ENCODE assay signal across 22 cellular contexts in genomic region chr19:39329948-39330347, GRCh38. TPM values are rescaled to one million over a fixed set of nuclear protein-coding genes. Genes with fewer than 3 reads are reported as not detected.
DNase-seq lines count a peak whose midpoint lies in the region; ATAC-seq and TF ChIP-seq lines count a peak whose summit lies in the region.
"Had no signal": no experiment of that assay in that cellular context is flagged by ENCODE, and none has a peak within 500 bp of the region (broad histone marks: within the 10 kb centered on the region; RNA-seq: fewer than 3 reads in every experiment).

No MANE protein-coding gene starts in this region.

- H3K27ac Mint-ChIP-seq in activated naive CD4-positive, alpha-beta T cell treated with anti-CD3 and anti-CD28 coated beads for 36 hours, result peak overlapping the region; percentile 14
- H3K27ac Mint-ChIP-seq in CD14-positive monocyte, result peak overlapping the region in 4 of 7 donors; percentile 51 to 80 (median 66)
- H3K27ac Mint-ChIP-seq in T-cell, result peak overlapping the region; percentile 22 to 23
- peak overlapping the region in 8 of 10 donors; percentile 53 to 85 (median 76) for H3K27ac Mint-ChIP-seq in naive thymus-derived CD8-positive, alpha-beta T cell
- H3K27ac Mint-ChIP-seq: GM23338 had no signal

- no peak for TF ChIP-seq CTCF in CD14-positive monocyte (IDR thresholded peaks at IDR 0.05)

- no peak for DNase-seq in activated naive CD4-positive, alpha-beta T cell treated with anti-CD3 and anti-CD28 coated beads for 36 hours
- no peak for DNase-seq in activated naive CD4-positive, alpha-beta T cell treated with anti-CD3 and anti-CD28 coated beads, Interleukin-2, amount 50 U/mL, for 16 hours
- no peak for DNase-seq in CD14-positive monocyte (ENCODE audit: low spot score)
- DNase-seq in T-cell, result no peak
- DNase-seq in naive thymus-derived CD8-positive, alpha-beta T cell, result no peak
- DNase-seq in activated CD8-positive, alpha-beta memory T cell treated with anti-CD3 and anti-CD28 coated beads, Interleukin-2, amount 50 U/mL, for 48 hours, result no peak
- no peak for DNase-seq in ACHN
- DNase-seq: BE2C, COR-L47, DMS79, MG63, NCI-H1048, NCI-H1417 treated with DMSO at 0.1 percent for 48 hours, NCI-H187, NCI-H446, NCI-H526, Peyer's patch, SJCRH30 had no signal

- ATAC-seq in T-cell (replicated peaks in 1 of 4) (no peak), GM21717 (IDR thresholded peaks at IDR 0.05; ENCODE audit: unreplicated experiment) (no peak)
- no peak for ATAC-seq in naive thymus-derived CD8-positive, alpha-beta T cell
- ATAC-seq: GM23338 had no signal

- H3K36me3 Mint-ChIP-seq in activated naive CD4-positive, alpha-beta T cell treated with anti-CD3 and anti-CD28 coated beads for 36 hours (ENCODE audit: low read depth), result peaks cover 21% of the 10 kb centered on the region
- H3K36me3 Mint-ChIP-seq in CD14-positive monocyte (peaks cover 55 to 78% of the 10 kb centered on the region in 2 donors), T-cell (peaks cover 25% of the 10 kb centered on the region)
- H3K36me3 Mint-ChIP-seq in naive thymus-derived CD8-positive, alpha-beta T cell, result peaks cover 0 to 76% (median 12%) of the 10 kb centered on the region in 3 donors

- CTCF ChIA-PET in activated naive CD4-positive, alpha-beta T cell treated with anti-CD3 and anti-CD28 coated beads for 36 hours (lab: Charles Lee), result interaction anchor here (0.7 to 1.5 kb wide), 6 partner anchors 9 to 208 kb away, joined by 3 to 8 read pairs (median 4); no protein-coding TSS in a partner anchor
- CTCF ChIA-PET in T-cell (lab: Charles Lee), result interaction anchor here (0.6 to 0.8 kb wide), 3 partner anchors 120 to 210 kb away, joined by 4 to 5 read pairs (median 4); no protein-coding TSS in a partner anchor

- no peak overlapping the region for H3K4me3 Mint-ChIP-seq in activated naive CD4-positive, alpha-beta T cell treated with anti-CD3 and anti-CD28 coated beads for 36 hours
- no peak overlapping the region for H3K4me3 Mint-ChIP-seq in CD14-positive monocyte
- H3K4me3 Mint-ChIP-seq in T-cell, result no peak overlapping the region
- H3K4me3 Mint-ChIP-seq in naive thymus-derived CD8-positive, alpha-beta T cell, result peak overlapping the region in 9 of 10 donors; percentile 19 to 81 (median 37)
- H3K4me3 Mint-ChIP-seq: GM23338 had no signal

- no peaks in the 10 kb centered on the region for H3K27me3 Mint-ChIP-seq in activated naive CD4-positive, alpha-beta T cell treated with anti-CD3 and anti-CD28 coated beads for 36 hours (ENCODE audit: low read depth)
- H3K27me3 Mint-ChIP-seq in CD14-positive monocyte (ENCODE audit: low read depth in 3 of 3), result no peaks in the 10 kb centered on the region
- no peaks in the 10 kb centered on the region for H3K27me3 Mint-ChIP-seq in T-cell
- no peaks in the 10 kb centered on the region for H3K27me3 Mint-ChIP-seq in naive thymus-derived CD8-positive, alpha-beta T cell

- POLR2A ChIA-PET in T-cell (lab: Charles Lee), result no interaction called here
- POLR2A ChIA-PET in naive thymus-derived CD8-positive, alpha-beta T cell (lab: Charles Lee), result no interaction called here

- H3K9me3 Mint-ChIP-seq in activated naive CD4-positive, alpha-beta T cell treated with anti-CD3 and anti-CD28 coated beads for 36 hours, result no peaks in the 10 kb centered on the region
- no peaks in the 10 kb centered on the region for H3K9me3 Mint-ChIP-seq in CD14-positive monocyte
- no peaks in the 10 kb centered on the region for H3K9me3 Mint-ChIP-seq in T-cell
- H3K9me3 Mint-ChIP-seq in naive thymus-derived CD8-positive, alpha-beta T cell, result no peaks in the 10 kb centered on the region
- H3K9me3 Mint-ChIP-seq: GM23338 had no signal

- H3K4me1 Mint-ChIP-seq in activated naive CD4-positive, alpha-beta T cell treated with anti-CD3 and anti-CD28 coated beads for 36 hours (ENCODE audit: low read depth), result peaks cover 53% of the 10 kb centered on the region
- H3K4me1 Mint-ChIP-seq in CD14-positive monocyte, result peaks cover 57% of the 10 kb centered on the region
- H3K4me1 Mint-ChIP-seq in T-cell, result peaks cover 51 to 67% (median 64%) of the 10 kb centered on the region in 3 donors
- peaks cover 18 to 71% (median 63%) of the 10 kb centered on the region in 4 donors for H3K4me1 Mint-ChIP-seq in naive thymus-derived CD8-positive, alpha-beta T cell

- intact Hi-C loops in activated naive CD4-positive, alpha-beta T cell treated with anti-CD3 and anti-CD28 coated beads for 36 hours (cut with micrococcal nuclease), result loop anchor here (2.0 kb wide), 1 partner anchor 117 kb away; no protein-coding TSS in a partner anchor
- intact Hi-C loops in CD14-positive monocyte (cut with micrococcal nuclease), result loop anchor here (5.0 to 10.0 kb wide), 2 partner anchors 115 to 208 kb away; no protein-coding TSS in a partner anchor

- in situ Hi-C loops in ACHN (cut with HindIII; ENCODE audit: low pct_ligation_motif_present, low pct_unique_long_range_greater_than_20kb, low sequenced_read_pairs), result no loop called here

RNA-seq across cellular contexts. Expression of gene GMFG, which starts 5.9 kb away (rescaled TPM):
- total RNA-seq in activated naive CD4-positive, alpha-beta T cell treated with anti-CD3 and anti-CD28 coated beads for 36 hours, result 100 to 1,000 TPM; 331 to 332 TPM
- 1,000 to 10,000 TPM; 1,536 to 1,874 TPM for polyA plus RNA-seq in CD14-positive monocyte
- 100 to 1,000 TPM; 337 to 427 (median 397) TPM for total RNA-seq in T-cell
- 100 to 1,000 TPM; 373 to 393 TPM for total RNA-seq in naive thymus-derived CD8-positive, alpha-beta T cell
- 1,000 to 10,000 TPM; 1,026 to 1,392 (median 1,316) TPM for polyA plus RNA-seq in naive thymus-derived CD8-positive, alpha-beta T cell
- total RNA-seq: GM23338, LHCN-M2 had no signal

RNA-seq across cellular contexts. Expression of gene LRFN1, which starts 9.3 kb away (rescaled TPM):
- 1 to 10 TPM; 5.0 to 5.3 TPM for total RNA-seq in activated naive CD4-positive, alpha-beta T cell treated with anti-CD3 and anti-CD28 coated beads for 36 hours
- 1 to 10 TPM; 1.1 to 1.9 TPM for polyA plus RNA-seq in CD14-positive monocyte
- 10 to 100 TPM in 2 of 5 donors, 1 to 10 TPM in 3; 3.5 to 10.9 (median 8.7) TPM for total RNA-seq in T-cell
- total RNA-seq in naive thymus-derived CD8-positive, alpha-beta T cell, result 10 to 100 TPM; 10.1 TPM
- 1 to 10 TPM; 3.2 to 4.4 (median 3.5) TPM for polyA plus RNA-seq in naive thymus-derived CD8-positive, alpha-beta T cell
- total RNA-seq: LHCN-M2 had no signal

RNA-seq across cellular contexts. Expression of gene SAMD4B, which starts 12.3 kb away (rescaled TPM):
- total RNA-seq in activated naive CD4-positive, alpha-beta T cell treated with anti-CD3 and anti-CD28 coated beads for 36 hours, result 10 to 100 TPM; 33.0 to 35.8 TPM
- 1 to 10 TPM; 4.5 to 5.6 TPM for polyA plus RNA-seq in CD14-positive monocyte
- 10 to 100 TPM; 59.4 to 72.3 (median 62.0) TPM for total RNA-seq in T-cell
- total RNA-seq in naive thymus-derived CD8-positive, alpha-beta T cell, result 10 to 100 TPM; 49.8 to 55.2 TPM
- polyA plus RNA-seq in naive thymus-derived CD8-positive, alpha-beta T cell, result 10 to 100 TPM in 1 of 3 donors, 1 to 10 TPM in 2; 5.4 to 12.3 (median 6.4) TPM

RNA-seq across cellular contexts. Expression of gene IFNL1, which starts 33.7 kb away (rescaled TPM):
- 1 to 10 TPM in 1 of 2 experiments, under 1 TPM in 1; 0.91 to 1.0 TPM for total RNA-seq in activated naive CD4-positive, alpha-beta T cell treated with anti-CD3 and anti-CD28 coated beads for 36 hours
- not detected for polyA plus RNA-seq in CD14-positive monocyte
- under 1 TPM in 1 of 5 donors, not detected in 4; 0.49 TPM for total RNA-seq in T-cell
- total RNA-seq in naive thymus-derived CD8-positive, alpha-beta T cell, result not detected
- under 1 TPM in 1 of 3 donors, not detected in 2; 0.65 TPM for polyA plus RNA-seq in naive thymus-derived CD8-positive, alpha-beta T cell
- total RNA-seq: GM23338, LHCN-M2, OCI-LY7, Peyer's patch, SJCRH30 had no signal
- polyA plus RNA-seq: GM23338 had no signal

Comparison
In these comparisons a context has a peak if more than half of its experiments do, and no peak if none do; other contexts are left out.
1. H3K27ac Mint-ChIP-seq: peak in every context shown above with its lines; median percentile 76 in naive thymus-derived CD8-positive, alpha-beta T cell; 66 in CD14-positive monocyte; 22 in T-cell; 14 in activated naive CD4-positive, alpha-beta T cell treated with anti-CD3 and anti-CD28 coated beads for 36 hours.
2. H3K4me3 Mint-ChIP-seq: peak in naive thymus-derived CD8-positive, alpha-beta T cell (9 of 10); none in activated naive CD4-positive, alpha-beta T cell treated with anti-CD3 and anti-CD28 coated beads for 36 hours (single experiment), CD14-positive monocyte (0 of 2) and T-cell (0 of 3).